Comparison of ENCODE assay signal across 1 cellular context in genomic region chr16:66511615-66512500, GRCh38.
TF ChIP-seq lines count a peak whose summit lies in the region.

No MANE protein-coding gene starts in this region.

TF ChIP-seq in HCT116, 20 proteins besides CTCF, POLR2A, EP300 and RAD21 (continued from another document):
- TF ChIP-seq MAX (IDR thresholded peaks at IDR 0.05) (peak; percentile 49), TCF7L2 (IDR thresholded peaks at IDR 0.05; ENCODE audit: borderline replicate concordance, extremely low read depth, insufficient read depth, insufficient read length) (no peak), SP1 (IDR thresholded peaks at IDR 0.05; ENCODE audit: low read depth) (peak; percentile 74), CEBPB (IDR thresholded peaks at IDR 0.05; ENCODE audit: low read depth) (peak; percentile 58; the same call in 1 of the 2 replicates), EZH2phosphoT487 (IDR thresholded peaks at IDR 0.05; ENCODE audit: borderline replicate concordance) (no peak), ZFX (IDR thresholded peaks at IDR 0.05) (no peak), CBX3 (IDR thresholded peaks at IDR 0.05; ENCODE audit: low read depth) (no peak)
